Comparison of ENCODE assay signal across 8 cellular contexts in the genomic region with DNA sequence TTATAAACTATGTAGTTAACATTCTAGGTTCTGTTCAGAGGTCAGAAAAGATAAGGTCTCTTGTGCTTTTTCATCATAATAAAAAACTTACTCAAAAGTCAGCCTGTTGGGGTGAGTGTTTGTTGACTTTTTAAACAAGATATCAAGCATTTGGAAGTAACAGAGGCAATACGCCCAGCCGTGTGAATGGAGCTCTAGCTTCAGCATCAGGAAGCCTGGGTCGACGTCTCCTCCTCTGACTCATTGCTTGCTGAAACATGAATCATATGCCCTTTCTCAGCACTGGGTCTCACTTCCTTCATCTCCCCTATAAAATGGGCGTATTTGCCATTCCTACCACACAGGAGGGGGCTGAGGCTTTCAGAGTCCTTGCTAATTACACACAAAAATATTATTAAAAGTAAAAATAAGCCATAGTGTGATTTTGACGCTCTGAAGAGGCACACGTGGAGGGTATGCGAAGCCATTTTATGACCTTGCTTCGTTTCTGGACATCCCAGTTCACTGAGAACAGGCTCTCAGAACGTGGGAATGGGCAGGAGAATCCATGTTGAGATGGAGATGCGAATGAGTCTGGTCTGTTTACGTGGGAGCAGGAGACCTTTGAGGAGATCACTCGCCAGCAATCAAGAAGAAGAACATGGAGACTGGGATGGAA.
DNase-seq lines count a peak whose midpoint lies in the region; ATAC-seq and TF ChIP-seq lines count a peak whose summit lies in the region.

No MANE protein-coding gene starts in this region.

- TF ChIP-seq CTCF in C4-2B (conservative IDR thresholded peaks at IDR 0.05) (no peak), Panc1 (IDR thresholded peaks at IDR 0.05) (no peak), colonic mucosa (IDR thresholded peaks at IDR 0.05) (no peak), type B pancreatic cell (conservative IDR thresholded peaks at IDR 0.05) (no peak)

- BruUV-seq in Panc1 (replicated peaks; lab: Mats Ljungman, UMichigan) = no TSS peak

- DNase-seq in Panc1 (ENCODE audit: low read depth, low spot score) (peak; percentile 91), colonic mucosa (peak; percentile 67), type B pancreatic cell (ENCODE audit: extremely low spot score, unreplicated experiment) (no peak), NCI-H524 (lab: John Stamatoyannopoulos, UW) (no peak), SKM-1 treated with dmso at 0.1 percent for 144 hours (lab: John Stamatoyannopoulos, UW; ENCODE audit: unreplicated experiment) (no peak)
- DNase-seq in naive thymus-derived CD4-positive, alpha-beta T cell = no peak

- H3K27ac ChIP-seq in C4-2B = peak overlapping the region; percentile 20
- peak overlapping the region; percentile 80 for H3K27ac ChIP-seq in Panc1 (ENCODE audit: low read length)
- H3K27ac ChIP-seq in colonic mucosa = peak overlapping the region; percentile 24
- H3K27ac ChIP-seq in naive thymus-derived CD4-positive, alpha-beta T cell (ENCODE audit: low read depth, low read length) = no peak overlapping the region

- H3K36me3 Mint-ChIP-seq in naive thymus-derived CD4-positive, alpha-beta T cell = no peaks in the 10 kb centered on the region
- peaks cover 4% of the 10 kb centered on the region for H3K36me3 Mint-ChIP-seq in type B pancreatic cell

- H3K4me1 Mint-ChIP-seq in naive thymus-derived CD4-positive, alpha-beta T cell = peaks cover 0 to 27% (median 0%) of the 10 kb centered on the region in 7 donors
- H3K4me1 Mint-ChIP-seq in type B pancreatic cell (ENCODE audit: unreplicated experiment) = peaks cover 21% of the 10 kb centered on the region

- no peaks in the 10 kb centered on the region for H3K27me3 ChIP-seq in Panc1 (ENCODE audit: control insufficient read depth, insufficient read depth, low read length)
- H3K27me3 ChIP-seq in colonic mucosa = no peaks in the 10 kb centered on the region
- H3K27me3 ChIP-seq in naive thymus-derived CD4-positive, alpha-beta T cell (ENCODE audit: control insufficient read depth in 2 of 2, insufficient read depth in 2 of 2, low read length in 2 of 2) = no peaks in the 10 kb centered on the region

- no peak for TF ChIP-seq POLR2A in GM18505 (IDR thresholded peaks at IDR 0.05; ENCODE audit: borderline replicate concordance, extremely low read depth, insufficient read depth, insufficient read length)

- in situ Hi-C loops in Panc1 (cut with HindIII; ENCODE audit: low pct_unique_long_range_greater_than_20kb, low sequenced_read_pairs) = loop anchor here (10.0 kb wide), 1 partner anchor 1206 kb away; a partner anchor contains a TSS

- H3K4me1 ChIP-seq in Panc1 (ENCODE audit: control insufficient read depth, insufficient read depth, low read length) = peaks cover 39% of the 10 kb centered on the region
- no peaks in the 10 kb centered on the region for H3K4me1 ChIP-seq in colonic mucosa
- H3K4me1 ChIP-seq in naive thymus-derived CD4-positive, alpha-beta T cell (ENCODE audit: control insufficient read depth in 2 of 2, insufficient read depth in 2 of 2, low read length in 2 of 2) = no peaks in the 10 kb centered on the region

- CTCF ChIA-PET in Panc1 (lab: Charles Lee) = interaction anchor here (7.0 kb wide), 1 partner anchor 1211 kb away, joined by 57 read pairs; no protein-coding TSS in a partner anchor
- CTCF ChIA-PET in naive thymus-derived CD4-positive, alpha-beta T cell (lab: Charles Lee) = interaction anchor here (0.5 to 12.0 kb wide), 3 partner anchors 17 to 1272 kb away, joined by 3 to 322 read pairs (median 3); no protein-coding TSS in a partner anchor

- H3K9ac ChIP-seq in colonic mucosa (ENCODE audit: low read depth in 2 of 2, low read length in 2 of 2) = no peak overlapping the region

- peaks cover 0 to 15% (median 6%) of the 10 kb centered on the region in 5 donors for H3K27me3 Mint-ChIP-seq in naive thymus-derived CD4-positive, alpha-beta T cell
- peaks cover 4% of the 10 kb centered on the region for H3K27me3 Mint-ChIP-seq in type B pancreatic cell

- POLR2A ChIA-PET in Panc1 (lab: Charles Lee) = no interaction called here
- POLR2A ChIA-PET in naive thymus-derived CD4-positive, alpha-beta T cell (lab: Charles Lee) = no interaction called here

- H3K9me3 Mint-ChIP-seq in naive thymus-derived CD4-positive, alpha-beta T cell = no peaks in the 10 kb centered on the region
- H3K9me3 Mint-ChIP-seq in type B pancreatic cell = no peaks in the 10 kb centered on the region

- H3K36me3 ChIP-seq in Panc1 (ENCODE audit: control insufficient read depth, insufficient read depth, low read length) = no peaks in the 10 kb centered on the region
- no peaks in the 10 kb centered on the region for H3K36me3 ChIP-seq in colonic mucosa
- H3K36me3 ChIP-seq in naive thymus-derived CD4-positive, alpha-beta T cell (ENCODE audit: control insufficient read depth in 2 of 3, insufficient read depth in 3 of 3, low read length in 3 of 3) = no peaks in the 10 kb centered on the region

- no peaks in the 10 kb centered on the region for H3K9me3 ChIP-seq in Panc1 (ENCODE audit: control insufficient read depth, insufficient read depth, low read depth, low read length)
- H3K9me3 ChIP-seq in colonic mucosa = no peaks in the 10 kb centered on the region
- no peaks in the 10 kb centered on the region for H3K9me3 ChIP-seq in naive thymus-derived CD4-positive, alpha-beta T cell (ENCODE audit: control insufficient read depth in 2 of 3, low read length in 3 of 3)

- intact Hi-C loops in Panc1 (cut with micrococcal nuclease; ENCODE audit: unreplicated experiment) = loop anchor here (5.0 to 10.0 kb wide), 2 partner anchors 676 to 914 kb away; no protein-coding TSS in a partner anchor
- intact Hi-C loops in colonic mucosa (cut with DNase I) = loop anchor here (10.0 kb wide), 1 partner anchor 896 kb away; no protein-coding TSS in a partner anchor
- intact Hi-C loops in naive thymus-derived CD4-positive, alpha-beta T cell (cut with micrococcal nuclease) = loop anchor here in 1 of 2 donors (10.0 kb wide), 2 partner anchors 546 to 976 kb away; no protein-coding TSS in a partner anchor

- peak; percentile 54 for ATAC-seq in Panc1
- ATAC-seq in naive thymus-derived CD4-positive, alpha-beta T cell = peak; percentile 66
- no peak for ATAC-seq in GM18505 (IDR thresholded peaks at IDR 0.05; ENCODE audit: unreplicated experiment)

- H3K27ac Mint-ChIP-seq in naive thymus-derived CD4-positive, alpha-beta T cell = no peak overlapping the region
- peak overlapping the region; percentile 68 for H3K27ac Mint-ChIP-seq in type B pancreatic cell

- H3K4me3 ChIP-seq in Panc1 (ENCODE audit: low read depth in 2 of 2, low read length in 2 of 2) = no peak overlapping the region
- H3K4me3 ChIP-seq in colonic mucosa = no peak overlapping the region
- no peak overlapping the region for H3K4me3 ChIP-seq in naive thymus-derived CD4-positive, alpha-beta T cell (ENCODE audit: low read length)

- H3K4me3 Mint-ChIP-seq in naive thymus-derived CD4-positive, alpha-beta T cell = no peak overlapping the region
- H3K4me3 Mint-ChIP-seq in type B pancreatic cell = no peak overlapping the region

Comparison
In these comparisons a context has a peak if more than half of its experiments do, and no peak if none do; other contexts are left out.
1. DNase-seq: peak in Panc1 (single experiment) and colonic mucosa (single experiment); none in naive thymus-derived CD4-positive, alpha-beta T cell (0 of 9), type B pancreatic cell (single experiment), NCI-H524 (0 of 2) and SKM-1 treated with dmso at 0.1 percent for 144 hours (single experiment).